In the genomic region with DNA sequence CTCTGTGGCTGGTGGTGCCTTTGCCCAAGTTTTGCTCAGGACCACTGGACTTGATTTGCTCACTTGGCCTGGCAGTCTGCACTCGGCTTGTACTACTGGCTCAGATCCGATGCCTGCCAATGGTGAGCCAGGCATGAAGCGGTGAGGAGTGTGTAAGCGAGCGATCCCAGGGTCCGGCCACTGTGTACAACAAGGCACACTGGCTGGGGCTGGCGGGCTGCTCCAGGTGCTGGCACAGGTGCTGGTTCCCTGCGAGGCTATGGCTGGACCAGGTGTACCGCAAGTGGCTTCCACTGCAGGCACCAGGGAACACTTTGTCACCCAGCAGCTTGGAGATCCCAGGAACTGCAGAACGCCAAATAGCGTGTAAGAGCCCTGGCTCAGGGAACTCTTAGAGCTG, we compare ENCODE assay signal across 9 cellular contexts.
"Had no signal": no experiment of that assay in that cellular context is flagged by ENCODE, and none has a peak within 500 bp of the region (broad histone marks: within the 10 kb centered on the region; RNA-seq: fewer than 3 reads in every experiment).

No MANE protein-coding gene starts in this region.

- H3K27ac ChIP-seq: GM23248, HL-60 had no signal

- H3K36me3 ChIP-seq: HAP-1 had no signal

- H3K4me3 Mint-ChIP-seq: HFFc6, IgD-negative memory B cell had no signal

- H3K4me1 Mint-ChIP-seq: IgD-negative memory B cell had no signal

- H3K4me1 ChIP-seq: HAP-1 had no signal

- H3K36me3 Mint-ChIP-seq: IgD-negative memory B cell had no signal

- DNase-seq: GM23248, GOT3, H7, HFFc6 had no signal

- H3K4me3 ChIP-seq: GM23248, HAP-1 had no signal

- H3K27me3 Mint-ChIP-seq: IgD-negative memory B cell had no signal

- H3K27ac Mint-ChIP-seq: HFFc6, IgD-negative memory B cell had no signal

- ATAC-seq: HCT116, HepG2 had no signal

- H3K9me3 ChIP-seq: HAP-1 had no signal
